ENCODE assay signal across 8 cellular contexts in genomic region chr14:35807131-35807961, GRCh38. TPM values are rescaled to one million over a fixed set of nuclear protein-coding genes. Genes with fewer than 3 reads are reported as not detected.
DNase-seq lines count a peak whose midpoint lies in the region; ATAC-seq, FAIRE-seq and TF ChIP-seq lines count a peak whose summit lies in the region.

No MANE protein-coding gene starts in this region.

- H3K27ac ChIP-seq in PC-3 (ENCODE audit: low read length) (no peak overlapping the region), endothelial cell of umbilical vein (ENCODE audit: insufficient read depth, low read depth, low read length) (no peak overlapping the region), parathyroid adenoma (peak overlapping the region; percentile 15)

- H3K4me2 ChIP-seq in PC-3 (ENCODE audit: low read length) = peak overlapping the region; percentile 81
- peak overlapping the region; percentile 91 for H3K4me2 ChIP-seq in endothelial cell of umbilical vein (ENCODE audit: insufficient read depth, low read length)
- H3K4me2 ChIP-seq in parathyroid adenoma (ENCODE audit: low read length) = peak overlapping the region; percentile 72

- CTCF ChIA-PET in PC-3 (lab: Charles Lee) (interaction anchor here (0.6 kb wide), 1 partner anchor 99 kb away, joined by 3 read pairs; no protein-coding TSS in a partner anchor), endothelial cell of umbilical vein (lab: Charles Lee) (interaction anchor here (1.1 to 2.9 kb wide), 2 partner anchors 9 to 11 kb away, joined by 3 to 16 read pairs; no protein-coding TSS in a partner anchor)

- H3K9me2 ChIP-seq in PC-3 (replicated peaks; ENCODE audit: low read length) = no peaks in the 10 kb centered on the region

- H3K27me3 ChIP-seq in GM06990 (replicated peaks; ENCODE audit: control insufficient read depth, insufficient read depth, low read length) = no peaks in the 10 kb centered on the region
- no peaks in the 10 kb centered on the region for H3K27me3 ChIP-seq in PC-3 (ENCODE audit: low read length)
- no peaks in the 10 kb centered on the region for H3K27me3 ChIP-seq in endothelial cell of umbilical vein (ENCODE audit: control insufficient read depth in 2 of 2, insufficient read depth in 2 of 2, low read length in 2 of 2)
- H3K27me3 ChIP-seq in parathyroid adenoma (ENCODE audit: control insufficient read depth, insufficient read depth, low read length) = no peaks in the 10 kb centered on the region
- no peaks in the 10 kb centered on the region for H3K27me3 ChIP-seq in H7 (ENCODE audit: control insufficient read depth, insufficient read depth, low read length)

- POLR2A ChIA-PET in PC-3 (lab: Charles Lee; ENCODE audit: unreplicated experiment) (interaction anchor here (0.6 to 0.7 kb wide), 2 partner anchors 12 to 19 kb away, joined by 7 to 14 read pairs; partner anchors contain the start of gene BRMS1L), endothelial cell of umbilical vein (lab: Charles Lee) (no interaction called here)

- peaks cover 22% of the 10 kb centered on the region for H4K20me1 ChIP-seq in PC-3 (ENCODE audit: low read length)
- no peaks in the 10 kb centered on the region for H4K20me1 ChIP-seq in endothelial cell of umbilical vein (replicated peaks; ENCODE audit: control insufficient read depth, extremely low read depth, insufficient read depth, low read length)

- dilution Hi-C loops in endothelial cell of umbilical vein (cut with MboI; ENCODE audit: extremely low pct_ligation_motif_present, low sequenced_read_pairs) = no loop called here

- H3K4me1 ChIP-seq in PC-3 (ENCODE audit: insufficient read depth, low read length) (peaks cover 17% of the 10 kb centered on the region), endothelial cell of umbilical vein (ENCODE audit: control insufficient read depth, extremely low read depth, insufficient read depth, low read length) (peaks cover 8% of the 10 kb centered on the region), parathyroid adenoma (peaks cover 14% of the 10 kb centered on the region), mucosa of descending colon (ENCODE audit: low read depth) (peaks cover 21% of the 10 kb centered on the region)

- H2AFZ ChIP-seq in PC-3 (ENCODE audit: low read length) (no peak overlapping the region), endothelial cell of umbilical vein (ENCODE audit: low read depth, low read length) (no peak overlapping the region), parathyroid adenoma (no peak overlapping the region)

- intact Hi-C loops in PC-3 (cut with micrococcal nuclease) = loop anchor here (5.0 kb wide), 1 partner anchor 60 kb away; no protein-coding TSS in a partner anchor
- intact Hi-C loops in endothelial cell of umbilical vein (cut with micrococcal nuclease) = loop anchor here (5.0 to 10.0 kb wide), 2 partner anchors 275 to 513 kb away; partner anchors contain the start of genes INSM2 and PSMA6
- intact Hi-C loops in mucosa of descending colon (cut with DNase I, micrococcal nuclease) = no loop called here

- H3K9me3 ChIP-seq in PC-3 (ENCODE audit: low read length) (no peaks in the 10 kb centered on the region), endothelial cell of umbilical vein (replicated peaks; ENCODE audit: control insufficient read depth, insufficient read depth, low read length) (no peaks in the 10 kb centered on the region), parathyroid adenoma (ENCODE audit: control insufficient read depth, low read length) (no peaks in the 10 kb centered on the region), mucosa of descending colon (no peaks in the 10 kb centered on the region)

- BruUV-seq in PC-3 (replicated peaks; lab: Mats Ljungman, UMichigan) (no TSS peak), endothelial cell of umbilical vein (replicated peaks; lab: Mats Ljungman, UMichigan) (TSS peak; percentile 34)

- no peak for FAIRE-seq in endothelial cell of umbilical vein (lab: Jason Lieb, UNC)

- no peak for DNase-seq in GM06990 (ENCODE audit: extremely low read depth, insufficient read length)
- DNase-seq in PC-3 = no peak
- DNase-seq in endothelial cell of umbilical vein (ENCODE audit: low read depth, low spot score) = no peak
- DNase-seq in H7 = no peak
- no peak for DNase-seq in NCI-H2171 (lab: John Stamatoyannopoulos, UW)
- no peak for DNase-seq in stimulated activated CD4-positive, alpha-beta T cell treated with anti-CD3 and anti-CD28 coated beads, Interleukin-4, amount 100 ng/mL, for 24 hours
- DNase-seq in mucosa of descending colon = no peak

- no peaks in the 10 kb centered on the region for H3K36me3 ChIP-seq in GM06990 (ENCODE audit: control insufficient read depth, insufficient read depth, low read length)
- no peaks in the 10 kb centered on the region for H3K36me3 ChIP-seq in PC-3 (ENCODE audit: low read depth, low read length)
- no peaks in the 10 kb centered on the region for H3K36me3 ChIP-seq in endothelial cell of umbilical vein (ENCODE audit: control insufficient read depth in 2 of 2, extremely low read depth in 1 of 2, insufficient read depth in 2 of 2, low read length in 2 of 2)
- no peaks in the 10 kb centered on the region for H3K36me3 ChIP-seq in parathyroid adenoma (ENCODE audit: control insufficient read depth, insufficient read depth, low read length)
- H3K36me3 ChIP-seq in H7 (replicated peaks; ENCODE audit: control insufficient read depth, insufficient read depth, low read length) = no peaks in the 10 kb centered on the region
- no peaks in the 10 kb centered on the region for H3K36me3 ChIP-seq in mucosa of descending colon (ENCODE audit: low read depth)

- H3K4me3 ChIP-seq in GM06990 (replicated peaks; ENCODE audit: low read depth, low read length) (peak overlapping the region; percentile 66), PC-3 (ENCODE audit: low read length) (peak overlapping the region; percentile 71), endothelial cell of umbilical vein (replicated peaks in 1 of 3; ENCODE audit: insufficient read depth in 1 of 3, low read depth in 1 of 3, low read length in 3 of 3) (peak overlapping the region in 1 of 3 experiments; percentile 74), parathyroid adenoma (ENCODE audit: low read depth, low read length) (peak overlapping the region; percentile 84), H7 (ENCODE audit: insufficient read depth, low read depth, low read length) (no peak overlapping the region; the same call in 1 of the 2 replicates), mucosa of descending colon (no peak overlapping the region)

- H3K79me2 ChIP-seq in PC-3 (ENCODE audit: low read length) (peaks cover 46% of the 10 kb centered on the region), endothelial cell of umbilical vein (ENCODE audit: control insufficient read depth, insufficient read depth, low read length) (peaks cover 24% of the 10 kb centered on the region), parathyroid adenoma (peaks cover 33% of the 10 kb centered on the region)

- no peak overlapping the region for H3K9ac ChIP-seq in PC-3 (ENCODE audit: low read length)
- no peak overlapping the region for H3K9ac ChIP-seq in endothelial cell of umbilical vein (replicated peaks; ENCODE audit: extremely low read depth, insufficient read depth, low read length)
- H3K9ac ChIP-seq in parathyroid adenoma = no peak overlapping the region

- no peak for TF ChIP-seq CTCF in GM06990 (IDR thresholded peaks at IDR 0.05; ENCODE audit: insufficient read depth, low read length, poor library complexity, severe bottlenecking)
- TF ChIP-seq CTCF in PC-3 (conservative IDR thresholded peaks at IDR 0.05; ENCODE audit: low read depth, low read length) = no peak
- no peak for TF ChIP-seq CTCF in endothelial cell of umbilical vein (IDR thresholded peaks at IDR 0.05; ENCODE audit: extremely low read depth in 1 of 2, insufficient read depth in 1 of 2, low read depth in 1 of 2, low read length in 2 of 2)
- TF ChIP-seq CTCF in parathyroid adenoma (IDR thresholded peaks at IDR 0.05) = no peak
- TF ChIP-seq CTCF in mucosa of descending colon (IDR thresholded peaks at IDR 0.05) = no peak

- no peak for TF ChIP-seq POLR2A in endothelial cell of umbilical vein (IDR thresholded peaks at IDR 0.05; ENCODE audit: low read depth, low read length)

- no peak for ATAC-seq in PC-3
- no peak for ATAC-seq in mucosa of descending colon

- no peaks in the 10 kb centered on the region for H3K9me1 ChIP-seq in endothelial cell of umbilical vein (replicated peaks; ENCODE audit: control insufficient read depth, extremely low read depth, insufficient read depth, low read length)

- no peaks in the 10 kb centered on the region for H3F3A ChIP-seq in PC-3 (ENCODE audit: low read length, unreplicated experiment)

TF ChIP-seq in endothelial cell of umbilical vein, 7 proteins besides CTCF, POLR2A, EP300 and RAD21:
- no peak for TF ChIP-seq EZH2 (IDR thresholded peaks at IDR 0.05; ENCODE audit: borderline replicate concordance, low read depth, low read length, severe bottlenecking)
- TF ChIP-seq MYC (IDR thresholded peaks at IDR 0.05; ENCODE audit: low read depth, low read length) = no peak
- TF ChIP-seq MAX (IDR thresholded peaks at IDR 0.05; ENCODE audit: insufficient read depth, insufficient read length) = no peak

RNA-seq across cellular contexts. Expression of gene RALGAPA1, which starts 1.7 kb away (rescaled TPM):
- 20.3 and 24.0 TPM in 2 replicates for total RNA-seq in PC-3 (2014; rRNA removed)
- total RNA-seq in endothelial cell of umbilical vein = 25.1 and 30.9 TPM in 2 replicates
- polyA plus RNA-seq in endothelial cell of umbilical vein = 6.0 and 6.1 TPM in 2 replicates
- 4.3 and 4.8 TPM in 2 replicates for polyA plus RNA-seq in endothelial cell of umbilical vein (2011; cell fraction: cytosol; rRNA removed)
- polyA plus RNA-seq in endothelial cell of umbilical vein (2011; cell fraction: nucleus; rRNA removed) = 38.6 and 40.9 TPM in 2 replicates
- 7.1 and 9.5 TPM in 2 replicates for polyA plus RNA-seq in endothelial cell of umbilical vein (2012)
- polyA minus RNA-seq in endothelial cell of umbilical vein = 31.6 and 32.9 TPM in 2 replicates
- polyA minus RNA-seq in endothelial cell of umbilical vein (2011; cell fraction: cytosol; rRNA and poly(A)+ RNA removed) = 13.3 TPM
- 95.1 and 132 TPM in 2 replicates for polyA minus RNA-seq in endothelial cell of umbilical vein (2011; cell fraction: nucleus; rRNA and poly(A)+ RNA removed)
- total RNA-seq in H7 (2014; rRNA removed; shearing (Covaris generic)) = 11.4 and 19.5 TPM in 2 replicates
- total RNA-seq in mucosa of descending colon = 10 to 100 TPM; 64.4 to 92.1 (median 90.6) TPM

RNA-seq across cellular contexts. Expression of gene BRMS1L, which starts 18.8 kb away (rescaled TPM):
- 4.8 and 10.3 TPM in 2 replicates for total RNA-seq in PC-3 (2014; rRNA removed)
- total RNA-seq in endothelial cell of umbilical vein = 7.7 and 11.2 TPM in 2 replicates
- 2.5 and 4.0 TPM in 2 replicates for polyA plus RNA-seq in endothelial cell of umbilical vein
- polyA plus RNA-seq in endothelial cell of umbilical vein (2011; cell fraction: cytosol; rRNA removed) = 4.3 and 4.8 TPM in 2 replicates
- polyA plus RNA-seq in endothelial cell of umbilical vein (2011; cell fraction: nucleus; rRNA removed) = 8.5 and 11.8 TPM in 2 replicates
- polyA plus RNA-seq in endothelial cell of umbilical vein (2012) = 6.4 and 10.2 TPM in 2 replicates
- polyA minus RNA-seq in endothelial cell of umbilical vein = 2.6 and 6.2 TPM in 2 replicates
- polyA minus RNA-seq in endothelial cell of umbilical vein (2011; cell fraction: cytosol; rRNA and poly(A)+ RNA removed) = 2.8 TPM
- 6.7 and 9.5 TPM in 2 replicates for polyA minus RNA-seq in endothelial cell of umbilical vein (2011; cell fraction: nucleus; rRNA and poly(A)+ RNA removed)
- total RNA-seq in H7 (2014; rRNA removed; shearing (Covaris generic)) = 1.7 and 4.6 TPM in 2 replicates
- total RNA-seq in mucosa of descending colon = 1 to 10 TPM; 3.0 to 9.4 (median 3.3) TPM

Comparison
In these comparisons a context has a peak if more than half of its experiments do, and no peak if none do; other contexts are left out.
1. H3K4me3 ChIP-seq: peak in GM06990 (single experiment), PC-3 (single experiment) and parathyroid adenoma (single experiment); none in H7 (single experiment) and mucosa of descending colon (single experiment).
2. intact Hi-C loops: an anchor here in PC-3 (5.0 kb wide) and endothelial cell of umbilical vein (5.0 to 10.0 kb wide); none called in mucosa of descending colon.
3. Peak in every context shown above with its lines, with median percentiles within 50 percentile points of each other: H3K4me2 ChIP-seq.